Comparison of ENCODE assay signal across 14 cellular contexts in the genomic region with DNA sequence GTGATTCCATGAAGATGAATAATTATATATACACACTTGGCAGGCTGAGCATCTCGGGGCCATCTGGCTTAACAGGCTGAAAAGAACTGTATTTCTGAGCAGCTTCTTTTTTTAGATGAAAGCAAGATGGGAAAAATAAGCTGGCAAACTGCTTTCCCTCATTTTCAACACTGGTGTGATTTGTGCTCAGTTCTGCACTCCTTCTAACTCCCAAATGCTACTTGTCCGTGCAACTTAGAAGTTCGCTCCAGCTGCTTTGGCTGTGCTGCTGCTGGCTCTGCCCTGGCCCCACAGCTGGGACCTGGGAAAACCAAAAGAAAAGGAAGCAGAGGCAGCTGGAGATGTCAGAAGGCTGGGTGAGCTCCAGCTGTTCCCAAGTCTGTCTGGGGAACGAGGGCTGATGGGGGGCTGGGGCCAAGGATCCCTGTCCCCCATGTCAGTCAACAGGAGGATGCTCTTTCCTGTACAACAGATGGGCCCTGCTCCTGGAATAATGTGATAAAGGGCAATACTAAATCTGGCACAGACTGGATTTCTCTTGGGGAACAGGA. TPM values are rescaled to one million over a fixed set of nuclear protein-coding genes. Genes with fewer than 3 reads are reported as not detected.
A peak's percentile ranks its signal among the peaks of the same experiment; 100 is the strongest.
DNase-seq lines count a peak whose midpoint lies in the region; TF ChIP-seq lines count a peak whose summit lies in the region.
"Had no signal": no experiment of that assay in that cellular context is flagged by ENCODE, and none has a peak within 500 bp of the region (broad histone marks: within the 10 kb centered on the region; RNA-seq: fewer than 3 reads in every experiment).

No MANE protein-coding gene starts in this region.

- no TSS peak for BruUV-seq in Calu3 (replicated peaks; lab: Mats Ljungman, UMichigan)

- no peaks in the 10 kb centered on the region for H3K36me3 ChIP-seq in SK-N-SH (replicated peaks in 1 of 2; ENCODE audit: control insufficient read depth in 1 of 2, insufficient read depth in 2 of 2, low read length in 1 of 2)

- no peak for TF ChIP-seq CTCF in SK-N-SH (IDR thresholded peaks at IDR 0.05)
- TF ChIP-seq CTCF in glutamatergic neuron (IDR thresholded peaks at IDR 0.05; ENCODE audit: partially characterized antibody, unreplicated experiment), result no peak
- TF ChIP-seq CTCF in Calu3 (IDR thresholded peaks at IDR 0.05; ENCODE audit: unreplicated experiment), result no peak

- peaks cover 6 to 14% of the 10 kb centered on the region in 2 experiments; a peak in 2 of 4 replicates for H3K4me1 ChIP-seq in SK-N-SH (ENCODE audit: control insufficient read depth in 1 of 2, insufficient read depth in 2 of 2, low read depth in 1 of 2, low read length in 1 of 2)
- H3K4me1 ChIP-seq: ascending aorta had no signal

- H3K9me3 ChIP-seq in SK-N-SH, result no peaks in the 10 kb centered on the region
- H3K9me3 ChIP-seq: ascending aorta had no signal

- no peak overlapping the region for H2AFZ ChIP-seq in SK-N-SH (ENCODE audit: low read depth)

- H3F3A ChIP-seq in SK-N-SH (replicated peaks; ENCODE audit: insufficient read depth), result no peaks in the 10 kb centered on the region

- H3K9ac ChIP-seq in SK-N-SH, result no peak overlapping the region

- peak overlapping the region in 1 of 2 experiments; percentile 87; a peak in 2 of 4 replicates for H3K27ac ChIP-seq in SK-N-SH (ENCODE audit: low read depth in 2 of 2, low read length in 1 of 2)
- H3K27ac ChIP-seq: ascending aorta had no signal

- intact Hi-C loops in Calu3 (cut with micrococcal nuclease; ENCODE audit: unreplicated experiment), result no loop called here

- peak overlapping the region; percentile 78 for H3K27ac Mint-ChIP-seq in glutamatergic neuron (ENCODE audit: unreplicated experiment)
- no peak overlapping the region for H3K27ac Mint-ChIP-seq in Calu3 (ENCODE audit: unreplicated experiment)
- H3K27ac Mint-ChIP-seq: stimulated activated memory B cell treated with anti-CD40 and anti-IgM and Interleukin-4, amounts not matched to agents 10 μg/mL and 1 μg/mL and 100 μg/mL, for 72 hours had no signal

- TF ChIP-seq EP300 in SK-N-SH (IDR thresholded peaks at IDR 0.05; ENCODE audit: borderline replicate concordance in 1 of 2, low read depth in 1 of 2, low read length in 1 of 2), result 0 out of 4 replicates have a peak, but pooled peaks of 1 of the 2 experiments have one; percentile 10

- H3K4me1 Mint-ChIP-seq in glutamatergic neuron (ENCODE audit: low read depth, unreplicated experiment), result peaks cover 11% of the 10 kb centered on the region
- no peaks in the 10 kb centered on the region for H3K4me1 Mint-ChIP-seq in Calu3 (ENCODE audit: low read depth, unreplicated experiment)

- H4K20me1 ChIP-seq in SK-N-SH (ENCODE audit: insufficient read depth), result no peaks in the 10 kb centered on the region

- H3K4me3 Mint-ChIP-seq in glutamatergic neuron (ENCODE audit: unreplicated experiment) (peak overlapping the region; percentile 23), Calu3 (ENCODE audit: low read depth, unreplicated experiment) (no peak overlapping the region)
- H3K4me3 Mint-ChIP-seq: stimulated activated memory B cell treated with anti-CD40 and anti-IgM and Interleukin-4, amounts not matched to agents 10 μg/mL and 1 μg/mL and 100 μg/mL, for 72 hours had no signal

- H3K4me3 ChIP-seq in SK-N-SH (ENCODE audit: low read depth in 2 of 2, low read length in 1 of 2), result no peak overlapping the region
- H3K4me3 ChIP-seq: ascending aorta had no signal

- in situ Hi-C loops in G401 (cut with HindIII; ENCODE audit: low sequenced_read_pairs), result no loop called here

- no peaks in the 10 kb centered on the region for H3K9me2 ChIP-seq in SK-N-SH

- no peak overlapping the region for H3K4me2 ChIP-seq in SK-N-SH

- H3K9me3 Mint-ChIP-seq in glutamatergic neuron (ENCODE audit: unreplicated experiment) (peaks cover 10% of the 10 kb centered on the region), Calu3 (ENCODE audit: low read depth, unreplicated experiment) (no peaks in the 10 kb centered on the region)
- H3K9me3 Mint-ChIP-seq: stimulated activated memory B cell treated with anti-CD40 and anti-IgM and Interleukin-4, amounts not matched to agents 10 μg/mL and 1 μg/mL and 100 μg/mL, for 72 hours had no signal

- DNase-seq in G401 (ENCODE audit: low spot score) (peak; percentile 89), SK-N-SH (peak; percentile 46), glutamatergic neuron (peak; percentile 67), retina (peak; percentile 23), NCI-H187 (lab: John Stamatoyannopoulos, UW) (no peak), LoVo (ENCODE audit: low spot score) (no peak), Calu3 (no peak), medulla oblongata (ENCODE audit: extremely low spot score) (no peak)
- DNase-seq: activated CD4-positive, alpha-beta T cell treated with anti-CD3 and anti-CD28 coated beads for 4 hours; activated T-cell treated with anti-CD3 and anti-CD28 coated beads, Interleukin-2, amount 50 U/mL, for 48 hours; mesendoderm; stimulated activated CD4-positive, alpha-beta T cell treated with anti-CD3 and anti-CD28 coated beads, Interleukin-2, amount 100 ng/mL, for 48 hours had no signal

- H3K27me3 ChIP-seq in SK-N-SH (ENCODE audit: insufficient read depth), result no peaks in the 10 kb centered on the region
- H3K27me3 ChIP-seq: ascending aorta had no signal

- peaks cover 6% of the 10 kb centered on the region for H3K27me3 Mint-ChIP-seq in glutamatergic neuron (ENCODE audit: unreplicated experiment)
- no peaks in the 10 kb centered on the region for H3K27me3 Mint-ChIP-seq in Calu3 (ENCODE audit: unreplicated experiment)
- H3K27me3 Mint-ChIP-seq: stimulated activated memory B cell treated with anti-CD40 and anti-IgM and Interleukin-4, amounts not matched to agents 10 μg/mL and 1 μg/mL and 100 μg/mL, for 72 hours had no signal

- POLR2A ChIA-PET in SK-N-SH (lab: Yijun Ruan, JAX), result interaction anchor here (0.5 to 1.1 kb wide), 2 partner anchors 20 to 505 kb away, joined by 3 to 5 read pairs; no protein-coding TSS in a partner anchor

- CTCF ChIA-PET in SK-N-SH (lab: Yijun Ruan, JAX) (interaction anchor here (3.5 kb wide), 1 partner anchor 57 kb away, joined by 15 read pairs; no protein-coding TSS in a partner anchor), Calu3 (lab: Charles Lee) (no interaction called here)

- no peaks in the 10 kb centered on the region for H3K79me2 ChIP-seq in SK-N-SH (ENCODE audit: insufficient read depth)

- no peak for TF ChIP-seq RAD21 in SK-N-SH (IDR thresholded peaks at IDR 0.05; ENCODE audit: low read length)

- H3K36me3 Mint-ChIP-seq in glutamatergic neuron (ENCODE audit: unreplicated experiment) (no peaks in the 10 kb centered on the region), Calu3 (ENCODE audit: insufficient read depth, unreplicated experiment) (no peaks in the 10 kb centered on the region)

- 59% methylated on average over 3 of the region's 4 CpGs for WGBS in SK-N-SH (ENCODE audit: low lambda C conversion rate)

TF ChIP-seq in SK-N-SH, 30 proteins besides CTCF, POLR2A, EP300 and RAD21:
- TF ChIP-seq POLR2AphosphoS5 (IDR thresholded peaks at IDR 0.05; ENCODE audit: low read depth, low read length) (no peak), CHD2 (IDR thresholded peaks at IDR 0.05; ENCODE audit: low read length, partially characterized antibody) (peak; percentile 18)

RNA-seq across cellular contexts. Expression of a gene that starts 44.9 kb away (rescaled TPM):
- total RNA-seq in G401 (2014; rRNA removed; shearing (Covaris generic)), result 6.5 and 9.2 TPM in 2 replicates
- 10.8 and 16.0 TPM in 2 replicates for polyA plus RNA-seq in SK-N-SH (2012; rRNA removed)
- 14.2 and 15.5 TPM in 2 replicates for polyA plus RNA-seq in SK-N-SH (2012; cell fraction: cytosol; rRNA removed)
- polyA plus RNA-seq in SK-N-SH (2012; cell fraction: nucleus; rRNA removed), result 10.1 and 13.5 TPM in 2 replicates
- total RNA-seq in glutamatergic neuron (ENCODE audit: unreplicated experiment) (6.3 TPM), Calu3 (2022) (8.4 and 11.5 TPM in 2 replicates)

RNA-seq across cellular contexts. Expression of a gene that starts 46.7 kb away (rescaled TPM):
- total RNA-seq in G401 (2014; rRNA removed; shearing (Covaris generic)), result 130 and 147 TPM in 2 replicates
- polyA plus RNA-seq in SK-N-SH (2012; rRNA removed), result 72.8 and 143 TPM in 2 replicates
- polyA plus RNA-seq in SK-N-SH (2012; cell fraction: cytosol; rRNA removed), result 211 and 347 TPM in 2 replicates
- 53.8 and 86.2 TPM in 2 replicates for polyA plus RNA-seq in SK-N-SH (2012; cell fraction: nucleus; rRNA removed)
- total RNA-seq in glutamatergic neuron (ENCODE audit: unreplicated experiment) (2,298 TPM), Calu3 (2022) (205 and 242 TPM in 2 replicates)

Comparison
In these comparisons a context has a peak if more than half of its experiments do, and no peak if none do; other contexts are left out.
1. DNase-seq: peak in G401 (single experiment), SK-N-SH (single experiment), glutamatergic neuron (single experiment) and retina (single experiment); none in NCI-H187 (0 of 2), LoVo (single experiment), Calu3 (single experiment) and medulla oblongata (single experiment).